In genomic region chr7:83173664-83174063, GRCh38 we compare ENCODE assay signal across 8 cellular contexts.
"Had no signal": no experiment of that assay in that cellular context is flagged by ENCODE, and none has a peak within 500 bp of the region (broad histone marks: within the 10 kb centered on the region; RNA-seq: fewer than 3 reads in every experiment).

No MANE protein-coding gene starts in this region.

- FAIRE-seq: G401.6, GM12878, GM12891, GM12892, GM18507, GM19239 had no signal

- ATAC-seq: GM12878 had no signal

- H3K4me3 ChIP-seq: GM12878 had no signal

- DNase-seq: GDM1, GF-D8 had no signal
